ENCODE assay signal across 20 cellular contexts in the genomic region with DNA sequence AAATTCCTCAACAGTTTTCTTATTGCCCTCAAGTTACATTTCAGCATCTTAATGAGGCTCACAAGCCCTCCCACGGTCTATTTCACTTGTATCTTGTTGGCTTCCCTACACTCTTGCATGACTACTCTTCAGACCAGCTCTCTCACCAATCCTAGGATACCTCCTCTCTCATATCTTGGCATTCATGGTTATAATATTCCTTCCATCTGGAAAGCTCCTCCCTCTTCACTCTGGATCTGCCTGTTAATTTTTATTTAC. TPM values are rescaled to one million over a fixed set of nuclear protein-coding genes. Genes with fewer than 3 reads are reported as not detected.
DNase-seq lines count a peak whose midpoint lies in the region; ATAC-seq and TF ChIP-seq lines count a peak whose summit lies in the region.
"Had no signal": no experiment of that assay in that cellular context is flagged by ENCODE, and none has a peak within 500 bp of the region (broad histone marks: within the 10 kb centered on the region; RNA-seq: fewer than 3 reads in every experiment).

No MANE protein-coding gene starts in this region.

- H2BK20ac ChIP-seq in IMR-90 (ENCODE audit: low read depth, low read length) = peak overlapping the region; percentile 96

- no peaks in the 10 kb centered on the region for H3K9me3 ChIP-seq in IMR-90 (ENCODE audit: control insufficient read depth, insufficient read depth, low read length)
- no peaks in the 10 kb centered on the region for H3K9me3 ChIP-seq in mammary epithelial cell (replicated peaks; ENCODE audit: insufficient read depth, low read length)
- no peaks in the 10 kb centered on the region for H3K9me3 ChIP-seq in mesenchymal stem cell (ENCODE audit: control insufficient read depth, low read length)
- H3K9me3 ChIP-seq: body of pancreas, psoas muscle had no signal

- BruUV-seq in IMR-90 (replicated peaks; lab: Mats Ljungman, UMichigan) = no TSS peak
- no TSS peak for BruUV-seq in mammary epithelial cell (replicated peaks; lab: Mats Ljungman, UMichigan)

- H3K4me3 ChIP-seq in AG10803 (ENCODE audit: low read length) (no peak overlapping the region), IMR-90 (ENCODE audit: insufficient read depth, low read depth, low read length) (no peak overlapping the region), mammary epithelial cell (replicated peaks in 1 of 3; ENCODE audit: insufficient read depth in 1 of 3, low read depth in 2 of 3, low read length in 3 of 3) (no peak overlapping the region), mesenchymal stem cell (ENCODE audit: insufficient read depth in 1 of 2, low read depth in 1 of 2, low read length in 2 of 2) (no peak overlapping the region), H7 (ENCODE audit: insufficient read depth, low read depth, low read length) (no peak overlapping the region)
- H3K4me3 ChIP-seq: body of pancreas, psoas muscle had no signal

- no peak overlapping the region for H2AK9ac ChIP-seq in IMR-90 (replicated peaks; ENCODE audit: low read depth, low read length, poor library complexity)

- CTCF ChIA-PET in IMR-90 (lab: Yijun Ruan, JAX) (no interaction called here), mammary epithelial cell (lab: Charles Lee; ENCODE audit: low non-redundant PET) (no interaction called here)

- TF ChIP-seq RAD21 in IMR-90 (IDR thresholded peaks at IDR 0.05; ENCODE audit: low read length) = no peak

- peak; percentile 99 for DNase-seq in AG10803 (ENCODE audit: low read depth)
- DNase-seq in IMR-90 = peak; percentile 83
- DNase-seq in mammary epithelial cell = no peak
- no peak for DNase-seq in mesenchymal stem cell
- no peak for DNase-seq in activated effector memory CD4-positive, alpha-beta T cell treated with Interleukin-2 at 50 U/mL for 16 hours
- DNase-seq in H7 = no peak
- DNase-seq in erythroblast (lab: John Stamatoyannopoulos, UW) = no peak
- DNase-seq in D341Med (ENCODE audit: low spot score) = no peak
- DNase-seq: activated CD8-positive, alpha-beta T cell treated with anti-CD3 and anti-CD28 coated beads, Interleukin-2, amount 10 ng/mL, durations not matched to agents 7 days and 5 days; body of pancreas; C1 segment of cervical spinal cord; DMS79; foreskin melanocyte; left ventricle myocardium superior; naive thymus-derived CD4-positive, alpha-beta T cell; NCI-H146; NCI-H510A; psoas muscle; substantia nigra; WERI-Rb-1 had no signal

- TF ChIP-seq CTCF in AG10803 (conservative IDR thresholded peaks at IDR 0.05; ENCODE audit: low read length) (no peak), IMR-90 (conservative IDR thresholded peaks at IDR 0.05; ENCODE audit: low read depth, low read length) (no peak), mammary epithelial cell (conservative IDR thresholded peaks at IDR 0.05 in 1 of 2, IDR thresholded peaks at IDR 0.05 in 1 of 2; ENCODE audit: extremely low read depth in 1 of 2, insufficient read depth in 1 of 2, low read depth in 1 of 2, low read length in 2 of 2) (no peak)

- H3K36me3 ChIP-seq in IMR-90 (ENCODE audit: control insufficient read depth, insufficient read depth, low read length) (no peaks in the 10 kb centered on the region), mammary epithelial cell (ENCODE audit: insufficient read depth, low read length) (no peaks in the 10 kb centered on the region), mesenchymal stem cell (ENCODE audit: control insufficient read depth in 1 of 2, insufficient read depth in 2 of 2, low read depth in 1 of 2, low read length in 2 of 2) (no peaks in the 10 kb centered on the region), H7 (replicated peaks; ENCODE audit: control insufficient read depth, insufficient read depth, low read length) (no peaks in the 10 kb centered on the region)
- H3K36me3 ChIP-seq: WERI-Rb-1 had no signal

- H3K14ac ChIP-seq in IMR-90 (replicated peaks; ENCODE audit: low read depth, low read length) (peak overlapping the region; percentile 20; the same call in 1 of the 2 replicates), mesenchymal stem cell (ENCODE audit: low read length in 2 of 2) (no peak overlapping the region)

- peak overlapping the region; percentile 96; the same call in 1 of the 2 replicates for H4K5ac ChIP-seq in IMR-90 (ENCODE audit: low read depth, low read length)

- peak overlapping the region; percentile 98 for H2BK5ac ChIP-seq in IMR-90 (ENCODE audit: low read depth, low read length, poor library complexity, severe bottlenecking)
- H2BK5ac ChIP-seq in mesenchymal stem cell (ENCODE audit: low read depth, low read length, poor library complexity, severe bottlenecking) = no peak overlapping the region

- H3K27ac ChIP-seq in IMR-90 (ENCODE audit: insufficient read depth, low read length) (0 out of 2 replicates have a peak overlapping the region, but pooled peaks have one; percentile 1), mammary epithelial cell (ENCODE audit: insufficient read depth, low read depth, low read length) (no peak overlapping the region), mesenchymal stem cell (ENCODE audit: low read length, poor library complexity, severe bottlenecking) (peak overlapping the region; percentile 93)
- H3K27ac ChIP-seq: body of pancreas, psoas muscle, WERI-Rb-1 had no signal

- H4K8ac ChIP-seq in IMR-90 (ENCODE audit: low read depth in 2 of 2, low read length in 2 of 2) (peak overlapping the region; percentile 86 to 87), mesenchymal stem cell (ENCODE audit: low read length) (no peak overlapping the region)

- TF ChIP-seq POLR2A in IMR-90 (IDR thresholded peaks at IDR 0.05; ENCODE audit: low read depth, low read length) (no peak), erythroblast (IDR thresholded peaks at IDR 0.05; ENCODE audit: low read length) (no peak)

- H2AFZ ChIP-seq in IMR-90 (replicated peaks; ENCODE audit: low read length, poor library complexity) = no peak overlapping the region
- H2AFZ ChIP-seq in mammary epithelial cell (ENCODE audit: low read depth, low read length) = peak overlapping the region; percentile 10
- no peak overlapping the region for H2AFZ ChIP-seq in mesenchymal stem cell (ENCODE audit: low read depth, low read length)

- peak overlapping the region; percentile 38; the same call in 1 of the 2 replicates for H3K56ac ChIP-seq in IMR-90 (ENCODE audit: extremely low read depth, insufficient read depth, low read length)

- H3K9ac ChIP-seq in IMR-90 (ENCODE audit: low read depth, low read length) (no peak overlapping the region), mammary epithelial cell (ENCODE audit: insufficient read depth, low read length) (no peak overlapping the region), mesenchymal stem cell (ENCODE audit: low read length) (no peak overlapping the region)

- intact Hi-C loops in IMR-90 (cut with micrococcal nuclease) (loop anchor here (10.0 kb wide), 2 partner anchors 255 to 975 kb away; no protein-coding TSS in a partner anchor), mammary epithelial cell (cut with micrococcal nuclease) (loop anchor here (10.0 kb wide), 1 partner anchor 515 kb away; a partner anchor contains a TSS)

- H3K27me3 ChIP-seq in IMR-90 (ENCODE audit: control insufficient read depth, insufficient read depth, low read length) = no peaks in the 10 kb centered on the region
- no peaks in the 10 kb centered on the region for H3K27me3 ChIP-seq in mammary epithelial cell (ENCODE audit: insufficient read depth, low read length)
- H3K27me3 ChIP-seq in mesenchymal stem cell (ENCODE audit: control insufficient read depth in 1 of 2, insufficient read depth in 1 of 2, low read length in 2 of 2) = no peaks in the 10 kb centered on the region
- H3K27me3 ChIP-seq in H7 (ENCODE audit: control insufficient read depth, insufficient read depth, low read length) = no peaks in the 10 kb centered on the region
- H3K27me3 ChIP-seq: body of pancreas had no signal

- peak; percentile 5; the same call in 1 of the 2 replicates for ATAC-seq in IMR-90 (ENCODE audit: low read depth)
- ATAC-seq: body of pancreas; left ventricle myocardium superior; naive thymus-derived CD4-positive, alpha-beta T cell; psoas muscle had no signal

- H2BK12ac ChIP-seq in mesenchymal stem cell (ENCODE audit: low read length in 2 of 2) = no peak overlapping the region

- H2BK15ac ChIP-seq in IMR-90 (ENCODE audit: low read depth, low read length) (peak overlapping the region; percentile 91; the same call in 2 of the 3 replicates), mesenchymal stem cell (ENCODE audit: low read depth, poor library complexity, severe bottlenecking) (no peak overlapping the region)

- H2AK5ac ChIP-seq in IMR-90 (ENCODE audit: low read depth, low read length) = peak overlapping the region; percentile 95
- H2AK5ac ChIP-seq in mesenchymal stem cell (ENCODE audit: low read length, severe bottlenecking) = no peak overlapping the region

- H3K4ac ChIP-seq in IMR-90 (ENCODE audit: low read depth, low read length) (peak overlapping the region; percentile 93; the same call in 1 of the 2 replicates), mesenchymal stem cell (ENCODE audit: low read depth in 1 of 2, low read length in 2 of 2) (peak overlapping the region in 1 of 2 experiments; percentile 26)

- H3K79me2 ChIP-seq in mammary epithelial cell (ENCODE audit: insufficient read depth, low read length) = no peaks in the 10 kb centered on the region

- H4K20me1 ChIP-seq in IMR-90 (ENCODE audit: insufficient read depth, low read length) (no peaks in the 10 kb centered on the region), mammary epithelial cell (ENCODE audit: insufficient read depth, low read length) (no peaks in the 10 kb centered on the region)

- H3K79me1 ChIP-seq in IMR-90 (ENCODE audit: low read depth in 1 of 2, low read length in 2 of 2) (0 out of 4 replicates have a peak, but pooled peaks cover 0 to 5% of the 10 kb centered on the region in 2 experiments), mesenchymal stem cell (replicated peaks; ENCODE audit: low read length, poor library complexity, severe bottlenecking) (no peaks in the 10 kb centered on the region)

- H3K4me1 ChIP-seq in IMR-90 (ENCODE audit: control insufficient read depth, insufficient read depth, low read length) (peaks cover 23% of the 10 kb centered on the region), mammary epithelial cell (ENCODE audit: insufficient read depth, low read length) (peaks cover 56% of the 10 kb centered on the region), mesenchymal stem cell (ENCODE audit: control insufficient read depth, insufficient read depth, low read depth, low read length) (peaks cover 17% of the 10 kb centered on the region)
- H3K4me1 ChIP-seq: body of pancreas had no signal

- peak overlapping the region; percentile 96 for H2BK120ac ChIP-seq in IMR-90 (ENCODE audit: low read depth, low read length)
- H2BK120ac ChIP-seq in mesenchymal stem cell (ENCODE audit: low read depth, low read length) = no peak overlapping the region

- 83% methylated on average over 1 of the region's 1 CpG; no CpG with 5 or more reads in 1 of the 2 experiments for WGBS in IMR-90 (ENCODE audit: extremely low coverage in 2 of 2, insufficient read length in 1 of 2), 2 experiments
- WGBS in mammary epithelial cell (ENCODE audit: low coverage, missing lambda C conversion rate) = 0% methylated on average over 1 of the region's 1 CpG
- WGBS in mesenchymal stem cell = 89% methylated on average over 1 of the region's 1 CpG

- H3K9me1 ChIP-seq in IMR-90 (ENCODE audit: insufficient read depth, low read length) = peaks cover 22% of the 10 kb centered on the region

- in situ Hi-C loops in IMR-90 (cut with MboI; ENCODE audit: low sequenced_read_pairs) = loop anchor here (5.0 to 25.0 kb wide), 2 partner anchors 43 to 638 kb away; no protein-coding TSS in a partner anchor
- in situ Hi-C loops in mammary epithelial cell (cut with MboI; ENCODE audit: low sequenced_read_pairs in 2 of 2) = loop anchor here (10.0 to 25.0 kb wide), 4 partner anchors 45 to 638 kb away; no protein-coding TSS in a partner anchor

- H3K23ac ChIP-seq in IMR-90 (ENCODE audit: low read depth, low read length) (peak overlapping the region; percentile 68; the same call in 1 of the 2 replicates), mesenchymal stem cell (ENCODE audit: low read length in 2 of 2) (no peak overlapping the region)

- no peak overlapping the region; the same call in 1 of the 2 replicates for H3K4me2 ChIP-seq in IMR-90 (ENCODE audit: low read depth, low read length)
- no peak overlapping the region for H3K4me2 ChIP-seq in mammary epithelial cell (ENCODE audit: insufficient read depth, low read depth, low read length)
- no peak overlapping the region for H3K4me2 ChIP-seq in mesenchymal stem cell (ENCODE audit: low read length, poor library complexity, severe bottlenecking)

- POLR2A ChIA-PET in IMR-90 (lab: Charles Lee; ENCODE audit: unreplicated experiment) = no interaction called here

- H3K18ac ChIP-seq in IMR-90 (ENCODE audit: low read depth, low read length) = peak overlapping the region; percentile 99; the same call in 1 of the 2 replicates
- H3K18ac ChIP-seq in mesenchymal stem cell (ENCODE audit: low read depth in 1 of 2, low read length in 2 of 2) = no peak overlapping the region

- dilution Hi-C loops in IMR-90 (cut with HindIII; ENCODE audit: low sequenced_read_pairs, unreplicated experiment) = no loop called here
- dilution Hi-C loops in mammary epithelial cell (cut with HindIII; ENCODE audit: low sequenced_read_pairs) = loop anchor here (5.0 kb wide), 1 partner anchor 328 kb away; a partner anchor contains a TSS

- peak overlapping the region; percentile 91; the same call in 1 of the 2 replicates for H4K91ac ChIP-seq in IMR-90 (ENCODE audit: insufficient read depth, low read depth, low read length)
- H4K91ac ChIP-seq in mesenchymal stem cell (ENCODE audit: low read length) = no peak overlapping the region

RNA-seq across cellular contexts. Expression of a gene that starts 8.5 kb away (rescaled TPM):
- total RNA-seq in IMR-90 (2012; rRNA removed) (387 and 406 TPM in 2 replicates), mammary epithelial cell (10 to 100 TPM; 25.9 to 56.8 TPM)
- polyA plus RNA-seq in IMR-90 (2012; rRNA removed) (356 and 418 TPM in 2 replicates), mammary epithelial cell (2.0 TPM)
- polyA plus RNA-seq in IMR-90 (2012; cell fraction: cytosol; rRNA removed) = 155 and 190 TPM in 2 replicates
- polyA plus RNA-seq in IMR-90 (2012; cell fraction: nucleus; rRNA removed; ENCODE audit: low replicate concordance) = 44.6 and 106 TPM in 2 replicates
- 12.3 TPM for polyA minus RNA-seq in mammary epithelial cell
- 220 TPM for polyA plus RNA-seq in mesenchymal stem cell (2013, experiment 1 of 2)
- polyA plus RNA-seq in mesenchymal stem cell (2013, experiment 2 of 2) = 229 TPM
- 17.2 and 19.1 TPM in 2 replicates for total RNA-seq in H7 (2014; rRNA removed; shearing (Covaris generic))
- total RNA-seq: activated CD8-positive, alpha-beta T cell treated with anti-CD3 and anti-CD28 coated beads, Interleukin-2, amount 10 ng/mL, durations not matched to agents 7 days and 5 days had no signal

Comparison
In these comparisons a context has a peak if more than half of its experiments do, and no peak if none do; other contexts are left out.
1. DNase-seq: peak in AG10803 (single experiment) and IMR-90 (single experiment); none in mammary epithelial cell (single experiment), mesenchymal stem cell (single experiment), activated effector memory CD4-positive, alpha-beta T cell treated with Interleukin-2 at 50 U/mL for 16 hours (single experiment), H7 (single experiment), erythroblast (0 of 2) and D341Med (single experiment).